Comparison of ENCODE assay signal across 19 cellular contexts in genomic region chr13:21243045-21243842, GRCh38.
A peak's percentile ranks its signal among the peaks of the same experiment; 100 is the strongest.
DNase-seq lines count a peak whose midpoint lies in the region; ATAC-seq and TF ChIP-seq lines count a peak whose summit lies in the region.
"Had no signal": no experiment of that assay in that cellular context is flagged by ENCODE, and none has a peak within 500 bp of the region (broad histone marks: within the 10 kb centered on the region; RNA-seq: fewer than 3 reads in every experiment).

No MANE protein-coding gene starts in this region.

- H3K27ac ChIP-seq in rectal smooth muscle tissue (ENCODE audit: low read depth, low read length) (peak overlapping the region; percentile 65), smooth muscle cell (ENCODE audit: low read depth) (no peak overlapping the region)
- H3K27ac ChIP-seq: 22Rv1, C4-2B, epithelial cell of prostate, SK-N-MC had no signal

- no peaks in the 10 kb centered on the region for H3K9me3 ChIP-seq in smooth muscle cell (replicated peaks; ENCODE audit: low read depth)
- H3K9me3 ChIP-seq: stomach had no signal

- no peak for ATAC-seq in HG03175 (IDR thresholded peaks at IDR 0.05; ENCODE audit: unreplicated experiment)

- H3K9me3 Mint-ChIP-seq in endothelial cell (ENCODE audit: unreplicated experiment) = no peaks in the 10 kb centered on the region
- H3K9me3 Mint-ChIP-seq: activated CD4-positive, alpha-beta memory T cell treated with anti-CD3 and anti-CD28 coated beads, Interleukin-2, amount 10 ng/mL, durations not matched to agents 7 days and 5 days; activated T-helper 2 cell treated with anti-CD3 and anti-CD28 coated beads, Interferon-gamma antibody, Interleukin-2, Interleukin-4, amounts not matched to agents 10 μg/mL and 5 μg/mL and 100 μg/mL, durations not matched to agents 14 hours and 24 hours and 36 hours had no signal

- no peak overlapping the region for H3K9ac ChIP-seq in rectal smooth muscle tissue (ENCODE audit: low read length)
- H3K9ac ChIP-seq in smooth muscle cell (ENCODE audit: low read depth) = no peak overlapping the region

- H3K79me2 ChIP-seq in smooth muscle cell (ENCODE audit: low read depth) = no peaks in the 10 kb centered on the region

- H3K36me3 ChIP-seq in rectal smooth muscle tissue (ENCODE audit: control insufficient read depth, insufficient read depth, low read length) = no peaks in the 10 kb centered on the region
- no peaks in the 10 kb centered on the region for H3K36me3 ChIP-seq in smooth muscle cell (ENCODE audit: low read depth)
- H3K36me3 ChIP-seq: stomach had no signal

- H3K27ac Mint-ChIP-seq in endothelial cell (ENCODE audit: unreplicated experiment) = peak overlapping the region; percentile 25
- H3K27ac Mint-ChIP-seq: activated CD4-positive, alpha-beta memory T cell treated with anti-CD3 and anti-CD28 coated beads, Interleukin-2, amount 10 ng/mL, durations not matched to agents 7 days and 5 days; activated T-helper 2 cell treated with anti-CD3 and anti-CD28 coated beads, Interferon-gamma antibody, Interleukin-2, Interleukin-4, amounts not matched to agents 10 μg/mL and 5 μg/mL and 100 μg/mL, durations not matched to agents 14 hours and 24 hours and 36 hours had no signal

- H3F3A ChIP-seq in smooth muscle cell (ENCODE audit: low read depth) = no peaks in the 10 kb centered on the region

- H3K27me3 Mint-ChIP-seq in endothelial cell (ENCODE audit: unreplicated experiment) = peaks cover 3% of the 10 kb centered on the region

- no peaks in the 10 kb centered on the region for H3K4me1 ChIP-seq in rectal smooth muscle tissue (ENCODE audit: control insufficient read depth, insufficient read depth, low read length)
- no peaks in the 10 kb centered on the region for H3K4me1 ChIP-seq in smooth muscle cell (ENCODE audit: low read depth)

- no peak overlapping the region for H2AFZ ChIP-seq in smooth muscle cell (ENCODE audit: low read depth)

- no peaks in the 10 kb centered on the region for H3K36me3 Mint-ChIP-seq in endothelial cell (ENCODE audit: low read depth, unreplicated experiment)

- no peak overlapping the region for H3K4me3 Mint-ChIP-seq in endothelial cell (ENCODE audit: unreplicated experiment)
- H3K4me3 Mint-ChIP-seq: activated CD4-positive, alpha-beta memory T cell treated with anti-CD3 and anti-CD28 coated beads, Interleukin-2, amount 10 ng/mL, durations not matched to agents 7 days and 5 days had no signal

- H3K4me1 Mint-ChIP-seq in endothelial cell (ENCODE audit: unreplicated experiment) = peaks cover 19% of the 10 kb centered on the region

- peak; percentile 4 for DNase-seq in NCI-H1105 treated with DMSO at 0.1 percent for 48 hours (lab: John Stamatoyannopoulos, UW)
- DNase-seq in NCI-H1105 (lab: John Stamatoyannopoulos, UW) = no peak
- peak; percentile 66 to 89 for DNase-seq in NCI-H187 (lab: John Stamatoyannopoulos, UW)
- DNase-seq in endothelial cell (ENCODE audit: low spot score) = no peak
- DNase-seq in smooth muscle cell (lab: John Stamatoyannopoulos, UW; ENCODE audit: unreplicated experiment) = no peak
- no peak for DNase-seq in NCI-H1436 (lab: John Stamatoyannopoulos, UW)
- DNase-seq: activated CD4-positive, alpha-beta memory T cell treated with anti-CD3 and anti-CD28 coated beads, Interleukin-2, amount 10 ng/mL, durations not matched to agents 7 days and 5 days; anterior cingulate cortex; EL; head of caudate nucleus; NCI-H2081 treated with DMSO at 0.1 percent for 48 hours; stomach had no signal

- TF ChIP-seq CTCF in endothelial cell (IDR thresholded peaks at IDR 0.05; ENCODE audit: unreplicated experiment) (no peak), smooth muscle cell (IDR thresholded peaks at IDR 0.05; ENCODE audit: borderline replicate concordance, insufficient read depth, poor library complexity, severe bottlenecking) (no peak)

- H3K4me3 ChIP-seq in rectal smooth muscle tissue (ENCODE audit: low read length) (no peak overlapping the region), smooth muscle cell (no peak overlapping the region)
- H3K4me3 ChIP-seq: SK-N-MC, stomach had no signal

- H3K4me2 ChIP-seq in smooth muscle cell = no peak overlapping the region

- no peaks in the 10 kb centered on the region for H3K27me3 ChIP-seq in rectal smooth muscle tissue (ENCODE audit: control insufficient read depth, insufficient read depth, low read length)
- peaks cover 6% of the 10 kb centered on the region for H3K27me3 ChIP-seq in smooth muscle cell (ENCODE audit: low read depth)

- no peaks in the 10 kb centered on the region for H4K20me1 ChIP-seq in smooth muscle cell (ENCODE audit: low read depth)

- WGBS in smooth muscle cell (ENCODE audit: low lambda C conversion rate) = 85% methylated on average over 18 of the region's 18 CpGs

Comparison
In these comparisons a context has a peak if more than half of its experiments do, and no peak if none do; other contexts are left out.
1. DNase-seq: peak in NCI-H1105 treated with DMSO at 0.1 percent for 48 hours (single experiment) and NCI-H187 (2 of 2); none in NCI-H1105 (single experiment), endothelial cell (single experiment), smooth muscle cell (single experiment) and NCI-H1436 (single experiment).